In the genomic region with DNA sequence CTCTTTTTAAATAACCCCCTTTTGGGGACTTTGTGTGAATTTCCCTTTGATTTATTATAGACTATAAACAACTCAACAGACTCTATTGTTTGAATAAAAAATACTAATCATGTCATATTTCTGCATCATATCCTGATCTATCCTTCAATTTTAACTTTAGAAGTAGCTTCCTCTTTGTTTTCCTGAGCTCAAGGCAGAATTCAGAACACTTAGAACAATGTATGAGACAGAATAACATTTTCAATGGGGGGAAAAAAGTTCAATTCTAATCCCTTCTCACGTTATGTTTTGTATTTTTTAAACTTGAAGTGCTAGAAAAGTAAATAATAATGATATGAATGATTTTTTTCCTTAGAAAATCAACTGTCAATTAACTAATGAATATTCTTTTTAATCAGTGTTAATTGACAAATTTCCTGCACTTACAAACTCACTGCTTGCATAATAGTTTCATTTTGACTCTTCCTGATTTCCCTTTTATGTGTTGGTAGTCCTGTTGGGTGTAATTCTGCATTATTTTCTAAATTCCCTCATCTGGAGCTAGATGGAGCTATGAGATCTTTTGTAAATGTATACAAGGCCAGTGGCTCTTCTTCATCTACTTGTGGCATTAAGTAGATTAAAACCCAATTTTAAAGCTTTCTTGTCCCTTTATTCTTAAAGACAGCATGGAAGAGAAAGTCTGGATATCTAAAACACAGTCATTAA, we compare ENCODE assay signal across 9 cellular contexts.
DNase-seq lines count a peak whose midpoint lies in the region; ATAC-seq, FAIRE-seq and TF ChIP-seq lines count a peak whose summit lies in the region.
"Had no signal": no experiment of that assay in that cellular context is flagged by ENCODE, and none has a peak within 500 bp of the region (broad histone marks: within the 10 kb centered on the region; RNA-seq: fewer than 3 reads in every experiment).

No MANE protein-coding gene starts in this region.

- no peak overlapping the region for H3K4me3 Mint-ChIP-seq in activated CD8-positive, alpha-beta T cell treated with anti-CD3 and anti-CD28 coated beads for 36 hours
- H3K4me3 Mint-ChIP-seq: IgD-negative memory B cell had no signal

- in situ Hi-C loops in Caki2 (cut with HindIII; ENCODE audit: low pct_unique_long_range_greater_than_20kb, low sequenced_read_pairs), result no loop called here

- CTCF ChIA-PET in activated CD8-positive, alpha-beta T cell treated with anti-CD3 and anti-CD28 coated beads for 36 hours (lab: Charles Lee), result interaction anchor here (1.1 to 2.1 kb wide), 4 partner anchors 17 to 807 kb away, joined by 3 to 6 read pairs (median 4); no protein-coding TSS in a partner anchor

- H3K36me3 ChIP-seq in kidney (ENCODE audit: control insufficient read depth in 1 of 2, insufficient read depth in 2 of 2, low read length in 2 of 2), result no peaks in the 10 kb centered on the region

- H3K4me1 Mint-ChIP-seq in activated CD8-positive, alpha-beta T cell treated with anti-CD3 and anti-CD28 coated beads for 36 hours (ENCODE audit: low read depth), result peaks cover 11% of the 10 kb centered on the region
- H3K4me1 Mint-ChIP-seq: IgD-negative memory B cell had no signal

- no peaks in the 10 kb centered on the region for H3K27me3 Mint-ChIP-seq in activated CD8-positive, alpha-beta T cell treated with anti-CD3 and anti-CD28 coated beads for 36 hours
- H3K27me3 Mint-ChIP-seq: IgD-negative memory B cell had no signal

- intact Hi-C loops in activated CD8-positive, alpha-beta T cell treated with anti-CD3 and anti-CD28 coated beads for 36 hours (cut with micrococcal nuclease), result loop anchor here (10.0 kb wide), 1 partner anchor 783 kb away; no protein-coding TSS in a partner anchor
- intact Hi-C loops in kidney (cut with DNase I), result no loop called here

- TF ChIP-seq CTCF in LNCAP (IDR thresholded peaks at IDR 0.05), result peak; percentile 48
- peak; percentile 37 for TF ChIP-seq CTCF in activated CD8-positive, alpha-beta T cell treated with anti-CD3 and anti-CD28 coated beads for 36 hours (IDR thresholded peaks at IDR 0.05)
- peak; percentile 32 for TF ChIP-seq CTCF in kidney (IDR thresholded peaks at IDR 0.05; ENCODE audit: borderline replicate concordance, extremely low read depth, insufficient read depth)

- peaks cover 0 to 3% of the 10 kb centered on the region in 2 donors for H3K4me1 ChIP-seq in kidney (ENCODE audit: control insufficient read depth in 1 of 2, insufficient read depth in 1 of 2, low read depth in 1 of 2, low read length in 2 of 2)

- DNase-seq in Caki2 (ENCODE audit: low read depth), result peak; percentile 62
- DNase-seq in activated CD8-positive, alpha-beta T cell treated with anti-CD3 and anti-CD28 coated beads for 36 hours, result no peak
- DNase-seq in kidney, result no peak
- DNase-seq in hepatic stellate cell (ENCODE audit: low spot score), result no peak

- no peaks in the 10 kb centered on the region for H3K9me3 Mint-ChIP-seq in activated CD8-positive, alpha-beta T cell treated with anti-CD3 and anti-CD28 coated beads for 36 hours

- FAIRE-seq in kidney (lab: Jason Lieb, UNC), result peak; percentile 89

- no peaks in the 10 kb centered on the region for H3K36me3 Mint-ChIP-seq in activated CD8-positive, alpha-beta T cell treated with anti-CD3 and anti-CD28 coated beads for 36 hours (ENCODE audit: low read depth)
- H3K36me3 Mint-ChIP-seq: IgD-negative memory B cell had no signal

- H3K9me3 ChIP-seq in kidney (ENCODE audit: control insufficient read depth in 1 of 2, low read length in 2 of 2), result no peaks in the 10 kb centered on the region

- POLR2A ChIA-PET in activated CD8-positive, alpha-beta T cell treated with anti-CD3 and anti-CD28 coated beads for 36 hours (lab: Charles Lee), result no interaction called here

- H3K27ac Mint-ChIP-seq in activated CD8-positive, alpha-beta T cell treated with anti-CD3 and anti-CD28 coated beads for 36 hours, result no peak overlapping the region
- H3K27ac Mint-ChIP-seq: IgD-negative memory B cell had no signal

- no peak overlapping the region for H3K27ac ChIP-seq in kidney (ENCODE audit: low read depth in 2 of 2, low read length in 2 of 2)

- no peak for ATAC-seq in activated CD8-positive, alpha-beta T cell treated with anti-CD3 and anti-CD28 coated beads for 36 hours
- no peak for ATAC-seq in HG02610 (IDR thresholded peaks at IDR 0.05; ENCODE audit: unreplicated experiment)
- no peak for ATAC-seq in GM18870 (IDR thresholded peaks at IDR 0.05; ENCODE audit: unreplicated experiment)
- ATAC-seq in HG03571 (IDR thresholded peaks at IDR 0.05; ENCODE audit: unreplicated experiment), result no peak

- H3K9ac ChIP-seq in kidney (ENCODE audit: low read length in 2 of 2), result no peak overlapping the region

- no peak overlapping the region for H3K4me3 ChIP-seq in kidney (ENCODE audit: low read length in 2 of 2)
